ENCODE assay signal across 8 cellular contexts in genomic region chr1:205335692-205336091, GRCh38. TPM values are rescaled to one million over a fixed set of nuclear protein-coding genes. Genes with fewer than 3 reads are reported as not detected.
DNase-seq lines count a peak whose midpoint lies in the region; ATAC-seq and TF ChIP-seq lines count a peak whose summit lies in the region.

No MANE protein-coding gene starts in this region.

- no peak overlapping the region for H3K4me3 Mint-ChIP-seq in naive thymus-derived CD4-positive, alpha-beta T cell

- no peaks in the 10 kb centered on the region for H3K36me3 Mint-ChIP-seq in naive thymus-derived CD4-positive, alpha-beta T cell

- no peak overlapping the region for H3K27ac Mint-ChIP-seq in naive thymus-derived CD4-positive, alpha-beta T cell

- TF ChIP-seq CTCF in OCI-LY3 (IDR thresholded peaks at IDR 0.05; ENCODE audit: low read depth, low read length): peak; percentile 100
- TF ChIP-seq CTCF in epithelial cell of proximal tubule (conservative IDR thresholded peaks at IDR 0.05; ENCODE audit: low read depth, low read length): peak; percentile 99

- POLR2A ChIA-PET in naive thymus-derived CD4-positive, alpha-beta T cell (lab: Charles Lee): interaction anchor here (28.6 kb wide), 1 partner anchor 56 kb away, joined by 1119 read pairs; no protein-coding TSS in a partner anchor

- intact Hi-C loops in naive thymus-derived CD4-positive, alpha-beta T cell (cut with micrococcal nuclease): loop anchor here (1.0 to 10.0 kb wide), 4 partner anchors 19 to 299 kb away; partner anchors contain the start of gene ELK4 (in 1 of the 2)

- H3K27ac ChIP-seq in OCI-LY3 (ENCODE audit: low read length): no peak overlapping the region
- no peak overlapping the region for H3K27ac ChIP-seq in naive thymus-derived CD4-positive, alpha-beta T cell (ENCODE audit: low read depth, low read length)

- peaks cover 21% of the 10 kb centered on the region for H3K4me1 ChIP-seq in OCI-LY3 (ENCODE audit: low read length)
- H3K4me1 ChIP-seq in naive thymus-derived CD4-positive, alpha-beta T cell (ENCODE audit: control insufficient read depth in 2 of 2, insufficient read depth in 2 of 2, low read length in 2 of 2): no peaks in the 10 kb centered on the region

- DNase-seq in DMS114 treated with DMSO at 0.1 percent for 48 hours (lab: John Stamatoyannopoulos, UW; ENCODE audit: unreplicated experiment): peak; percentile 58
- peak; percentile 89 for DNase-seq in activated CD8-positive, alpha-beta memory T cell treated with anti-CD3 and anti-CD28 coated beads, Interleukin-2, amount 50 U/mL, for 48 hours
- no peak for DNase-seq in epithelial cell of proximal tubule (ENCODE audit: low read depth)
- DNase-seq in naive thymus-derived CD4-positive, alpha-beta T cell: peak; percentile 55 to 81 (median 71)
- DNase-seq in stimulated activated naive CD4-positive, alpha-beta T cell (lab: John Stamatoyannopoulos, UW): peak; percentile 35 to 75 (median 61)

- H4K20me1 ChIP-seq in OCI-LY3 (ENCODE audit: insufficient read depth, low read length): no peaks in the 10 kb centered on the region

- no peak overlapping the region for H3K9ac ChIP-seq in OCI-LY3 (ENCODE audit: low read length)

- CTCF ChIA-PET in naive thymus-derived CD4-positive, alpha-beta T cell (lab: Charles Lee): interaction anchor here (0.7 to 6.6 kb wide), 15 partner anchors 11 to 191 kb away, joined by 3 to 40 read pairs (median 5); no protein-coding TSS in a partner anchor

- peaks cover 0 to 40% (median 0%) of the 10 kb centered on the region in 5 donors for H3K27me3 Mint-ChIP-seq in naive thymus-derived CD4-positive, alpha-beta T cell

- H3K4me1 Mint-ChIP-seq in naive thymus-derived CD4-positive, alpha-beta T cell: peaks cover 0 to 5% (median 0%) of the 10 kb centered on the region in 7 donors

- H3K36me3 ChIP-seq in OCI-LY3 (replicated peaks; ENCODE audit: low read depth, low read length): no peaks in the 10 kb centered on the region
- H3K36me3 ChIP-seq in naive thymus-derived CD4-positive, alpha-beta T cell (ENCODE audit: control insufficient read depth in 2 of 3, insufficient read depth in 3 of 3, low read length in 3 of 3): no peaks in the 10 kb centered on the region

- H3K4me3 ChIP-seq in OCI-LY3 (ENCODE audit: low read length) (no peak overlapping the region), epithelial cell of proximal tubule (ENCODE audit: low read depth, low read length) (no peak overlapping the region)
- H3K4me3 ChIP-seq in naive thymus-derived CD4-positive, alpha-beta T cell (ENCODE audit: low read length): no peak overlapping the region

- H3K27me3 ChIP-seq in OCI-LY3 (ENCODE audit: low read depth, low read length): peaks cover 62% of the 10 kb centered on the region
- no peaks in the 10 kb centered on the region for H3K27me3 ChIP-seq in naive thymus-derived CD4-positive, alpha-beta T cell (ENCODE audit: control insufficient read depth in 2 of 2, insufficient read depth in 2 of 2, low read length in 2 of 2)

- peak; percentile 96 for ATAC-seq in naive thymus-derived CD4-positive, alpha-beta T cell
- ATAC-seq in HG03025 (IDR thresholded peaks at IDR 0.05; ENCODE audit: low FRiP score, unreplicated experiment): no peak

- no peak overlapping the region for H2AFZ ChIP-seq in OCI-LY3 (ENCODE audit: low read depth, low read length)

- no peaks in the 10 kb centered on the region for H3K79me2 ChIP-seq in OCI-LY3 (ENCODE audit: low read length)

- no peaks in the 10 kb centered on the region for H3K9me3 Mint-ChIP-seq in naive thymus-derived CD4-positive, alpha-beta T cell

- no peak for TF ChIP-seq EP300 in Ishikawa (IDR thresholded peaks at IDR 0.05; ENCODE audit: borderline replicate concordance)

- H3K4me2 ChIP-seq in OCI-LY3 (ENCODE audit: low read length): no peak overlapping the region

- TF ChIP-seq RAD21 in Ishikawa (IDR thresholded peaks at IDR 0.05; ENCODE audit: low read depth): peak; percentile 82

- no peaks in the 10 kb centered on the region for H3K9me3 ChIP-seq in OCI-LY3 (ENCODE audit: insufficient read depth, low read length)
- H3K9me3 ChIP-seq in naive thymus-derived CD4-positive, alpha-beta T cell (ENCODE audit: control insufficient read depth in 2 of 3, low read length in 3 of 3): no peaks in the 10 kb centered on the region

TF ChIP-seq in Ishikawa, 13 proteins besides CTCF, POLR2A, EP300 and RAD21:
- TF ChIP-seq TAF1 (IDR thresholded peaks at IDR 0.05; ENCODE audit: low read depth) (no peak), YY1 (IDR thresholded peaks at IDR 0.05; ENCODE audit: low read depth) (no peak), CEBPB (IDR thresholded peaks at IDR 0.05) (no peak), REST (IDR thresholded peaks at IDR 0.05; ENCODE audit: low read depth) (no peak), FOXM1 (IDR thresholded peaks at IDR 0.05; ENCODE audit: borderline replicate concordance, low read depth) (no peak), CREB1 (IDR thresholded peaks at IDR 0.05; ENCODE audit: low read depth) (no peak), TEAD4 (IDR thresholded peaks at IDR 0.05) (no peak), ZBTB7A (IDR thresholded peaks at IDR 0.05; ENCODE audit: low read depth) (no peak), NFIC (IDR thresholded peaks at IDR 0.05) (no peak), MAX (IDR thresholded peaks at IDR 0.05) (no peak), TCF12 (IDR thresholded peaks at IDR 0.05; ENCODE audit: low read depth) (no peak), USF1 (IDR thresholded peaks at IDR 0.05) (no peak), EGR1 (IDR thresholded peaks at IDR 0.05) (no peak)

RNA-seq across cellular contexts. Expression of gene NUAK2, which starts 14.1 kb away (rescaled TPM):
- 28.8 and 45.7 TPM in 2 replicates for total RNA-seq in epithelial cell of proximal tubule
- total RNA-seq in naive thymus-derived CD4-positive, alpha-beta T cell: 10 to 100 TPM in 4 of 5 experiments, 1 to 10 TPM in 1; 9.1 to 57.8 (median 23.0) TPM
- 10 to 100 TPM; 40.7 to 85.5 TPM for polyA plus RNA-seq in naive thymus-derived CD4-positive, alpha-beta T cell

RNA-seq across cellular contexts. Expression of gene KLHDC8A, which starts 21.0 kb away (rescaled TPM):
- total RNA-seq in epithelial cell of proximal tubule: 0.80 and 9.6 TPM in 2 replicates
- not detected for total RNA-seq in naive thymus-derived CD4-positive, alpha-beta T cell
- polyA plus RNA-seq in naive thymus-derived CD4-positive, alpha-beta T cell: not detected
